8 cellular contexts compared by ENCODE assay signal in genomic region chr4:28686618-28687017, GRCh38.
DNase-seq lines count a peak whose midpoint lies in the region; ATAC-seq and TF ChIP-seq lines count a peak whose summit lies in the region.

No MANE protein-coding gene starts in this region.

- DNase-seq in AG08396 (ENCODE audit: low spot score) (peak; percentile 3), GM13976 (ENCODE audit: low spot score) (no peak), OCI-M1 (lab: John Stamatoyannopoulos, UW) (peak; percentile 68), globus pallidus (ENCODE audit: low spot score) (peak; percentile 78), superior temporal gyrus (ENCODE audit: extremely low spot score) (peak; percentile 80), NCI-H345 (lab: John Stamatoyannopoulos, UW) (no peak)
- no peak for DNase-seq in activated CD8-positive, alpha-beta memory T cell treated with anti-CD3 and anti-CD28 coated beads, Interleukin-2, amount 50 U/mL, for 48 hours

- no peak for ATAC-seq in GM21529 (IDR thresholded peaks at IDR 0.05; ENCODE audit: unreplicated experiment)

- in situ Hi-C loops in GM13976 (cut with MboI; ENCODE audit: low sequenced_read_pairs, unreplicated experiment) = no loop called here

- peak; percentile 24 for TF ChIP-seq CTCF in GM13976 (IDR thresholded peaks at IDR 0.05; ENCODE audit: borderline replicate concordance, control extremely low read depth, extremely low read depth, insufficient read depth, missing control alignments)

Comparison
In these comparisons a context has a peak if more than half of its experiments do, and no peak if none do; other contexts are left out.
1. DNase-seq: peak in AG08396 (single experiment), OCI-M1 (single experiment), globus pallidus (single experiment) and superior temporal gyrus (single experiment); none in GM13976 (single experiment), activated CD8-positive, alpha-beta memory T cell treated with anti-CD3 and anti-CD28 coated beads, Interleukin-2, amount 50 U/mL, for 48 hours (single experiment) and NCI-H345 (single experiment).